8 cellular contexts compared by ENCODE assay signal in the genomic region with DNA sequence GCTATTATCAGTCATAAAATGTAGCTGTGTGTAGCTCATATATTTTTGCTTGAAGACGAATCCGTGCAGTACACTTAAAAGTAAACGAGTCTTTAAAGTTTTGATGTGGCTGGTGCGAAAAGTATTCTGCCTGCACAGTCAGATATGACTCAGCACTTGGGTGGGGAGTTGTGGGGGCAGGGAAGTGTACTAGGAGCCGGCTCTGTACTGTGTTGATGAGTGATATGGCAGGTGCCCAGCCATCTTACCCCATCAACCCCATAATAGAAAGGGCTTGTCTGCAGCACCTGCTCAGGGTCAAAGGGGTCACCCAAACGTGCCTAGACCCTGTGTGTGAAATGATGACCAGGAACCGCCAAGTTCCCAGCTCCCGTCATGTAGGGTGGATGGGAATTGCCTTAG. TPM values are rescaled to one million over a fixed set of nuclear protein-coding genes. Genes with fewer than 3 reads are reported as not detected.
A peak's percentile ranks its signal among the peaks of the same experiment; 100 is the strongest.
DNase-seq lines count a peak whose midpoint lies in the region; ATAC-seq and TF ChIP-seq lines count a peak whose summit lies in the region.

No MANE protein-coding gene starts in this region.

- no peaks in the 10 kb centered on the region for H3K36me3 ChIP-seq in A673 (ENCODE audit: insufficient read depth, low read length, poor library complexity, severe bottlenecking)

- POLR2A ChIA-PET in A673 (lab: Charles Lee; ENCODE audit: low non-redundant PET), result no interaction called here

- TF ChIP-seq CTCF in A673 (conservative IDR thresholded peaks at IDR 0.05; ENCODE audit: low read depth, low read length), result no peak
- TF ChIP-seq CTCF in foreskin keratinocyte (conservative IDR thresholded peaks at IDR 0.05), result no peak

- ATAC-seq in foreskin keratinocyte (peak; percentile 95), GM21528 (IDR thresholded peaks at IDR 0.05; ENCODE audit: low FRiP score, unreplicated experiment) (no peak)

- H3K4me1 ChIP-seq in A673 (ENCODE audit: insufficient read depth, low read length, poor library complexity, severe bottlenecking) (peaks cover 5% of the 10 kb centered on the region), foreskin keratinocyte (peaks cover 3% of the 10 kb centered on the region)

- no peak overlapping the region for H3K4me3 ChIP-seq in A673 (ENCODE audit: low read depth, low read length, poor library complexity, severe bottlenecking)

- no peak overlapping the region for H3K27ac ChIP-seq in A673 (ENCODE audit: low read depth, low read length, poor library complexity, severe bottlenecking)
- no peak overlapping the region for H3K27ac ChIP-seq in foreskin keratinocyte

- no peaks in the 10 kb centered on the region for H3K27me3 ChIP-seq in A673 (replicated peaks; ENCODE audit: insufficient read depth, low read depth, low read length, poor library complexity)
- no peaks in the 10 kb centered on the region for H3K27me3 ChIP-seq in foreskin keratinocyte

- intact Hi-C loops in A673 (cut with micrococcal nuclease; ENCODE audit: unreplicated experiment), result no loop called here

- peak; percentile 44 for DNase-seq in A673 (ENCODE audit: low spot score)
- peak; percentile 19 for DNase-seq in GM19238 (ENCODE audit: insufficient read length, low spot score)
- peak; percentile 94 for DNase-seq in LHCN-M2 (ENCODE audit: low read depth)
- peak; percentile 51 for DNase-seq in activated CD8-positive, alpha-beta memory T cell treated with anti-CD3 and anti-CD28 coated beads, Interleukin-2, amount 50 U/mL, for 24 hours (ENCODE audit: extremely low read depth)
- peak; percentile 51 to 70 for DNase-seq in foreskin keratinocyte
- peak; percentile 50 to 67 (median 61) for DNase-seq in stimulated activated CD4-positive, alpha-beta T cell treated with anti-CD3 and anti-CD28 coated beads, TNF-alpha, amount 100 ng/mL, for 24 hours (ENCODE audit: low read depth in 3 of 3)
- DNase-seq in hippocampal formation (lab: John Stamatoyannopoulos, UW), result no peak

- CTCF ChIA-PET in A673 (lab: Charles Lee), result interaction anchor here (1.0 kb wide), 1 partner anchor 51 kb away, joined by 3 read pairs; no protein-coding TSS in a partner anchor

- no TSS peak for BruUV-seq in A673 (replicated peaks; lab: Mats Ljungman, UMichigan)

- no peaks in the 10 kb centered on the region for H3K9me3 ChIP-seq in A673 (ENCODE audit: low read depth, low read length, poor library complexity, severe bottlenecking)

RNA-seq across cellular contexts. Expression of a gene that starts 47.8 kb away (rescaled TPM):
- total RNA-seq in A673 (2021) (12.0 and 12.6 TPM in 2 replicates), LHCN-M2 (2014; rRNA removed) (1.4 and 6.9 TPM in 2 replicates), foreskin keratinocyte (2.7 and 2.9 TPM in 2 replicates)
- 1.4 TPM for polyA plus RNA-seq in LHCN-M2 (2012)
- 1.2 and 1.5 TPM in 2 replicates for polyA plus RNA-seq in foreskin keratinocyte

Comparison
In these comparisons a context has a peak if more than half of its experiments do, and no peak if none do; other contexts are left out.
1. DNase-seq: peak in A673 (single experiment), GM19238 (single experiment), LHCN-M2 (single experiment), activated CD8-positive, alpha-beta memory T cell treated with anti-CD3 and anti-CD28 coated beads, Interleukin-2, amount 50 U/mL, for 24 hours (single experiment), foreskin keratinocyte (2 of 2) and stimulated activated CD4-positive, alpha-beta T cell treated with anti-CD3 and anti-CD28 coated beads, TNF-alpha, amount 100 ng/mL, for 24 hours (3 of 3); none in hippocampal formation (0 of 2).